In the genomic region with DNA sequence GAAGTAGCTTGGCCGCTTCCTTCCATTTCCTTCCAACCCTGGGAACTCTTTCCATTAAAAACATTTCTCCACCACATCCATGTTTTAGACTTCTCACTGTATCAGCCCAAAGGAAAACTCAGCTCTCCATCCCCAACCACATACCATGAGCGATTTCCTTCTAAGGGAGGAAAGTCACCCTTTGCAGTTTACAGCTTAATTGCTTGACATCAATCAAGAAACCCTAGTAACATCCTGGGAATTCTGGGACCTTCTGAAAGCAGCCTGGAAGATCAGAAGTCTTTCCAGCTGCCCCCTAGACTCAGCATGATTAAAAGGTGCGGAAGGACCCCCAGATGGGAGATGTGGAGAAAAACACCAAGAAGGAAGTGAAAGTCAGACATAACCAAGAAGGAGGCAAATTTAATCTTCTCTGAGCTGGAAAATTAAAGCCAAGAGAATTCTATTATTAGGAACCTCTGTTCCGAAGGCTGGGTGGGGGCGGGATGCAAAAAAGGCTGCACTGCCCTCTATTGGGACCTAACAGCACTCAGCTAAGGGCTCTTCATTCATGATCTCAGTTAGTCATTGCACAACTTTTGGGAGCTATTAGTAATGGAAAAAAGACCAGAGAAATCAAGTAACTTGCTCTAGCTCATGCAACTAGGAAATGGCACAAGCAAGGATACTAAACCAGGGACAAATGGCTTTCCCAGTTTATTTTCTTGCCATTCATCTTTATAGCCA, we compare ENCODE assay signal across 9 cellular contexts.
DNase-seq lines count a peak whose midpoint lies in the region; ATAC-seq and TF ChIP-seq lines count a peak whose summit lies in the region.
"Had no signal": no experiment of that assay in that cellular context is flagged by ENCODE, and none has a peak within 500 bp of the region (broad histone marks: within the 10 kb centered on the region; RNA-seq: fewer than 3 reads in every experiment).

No MANE protein-coding gene starts in this region.

- H3K9me3 ChIP-seq in colonic mucosa = no peaks in the 10 kb centered on the region

- no peak overlapping the region for H3K4me3 Mint-ChIP-seq in activated CD8-positive, alpha-beta memory T cell treated with anti-CD3 and anti-CD28 coated beads, Interleukin-2, amount 10 ng/mL, durations not matched to agents 7 days and 5 days
- H3K4me3 Mint-ChIP-seq: dendritic cell treated with granulocyte-macrophage colony-stimulating factor and Interleukin-4, amounts not matched to agents 40 ng/mL and 50 ng/mL, for 4 days had no signal

- ATAC-seq in activated CD8-positive, alpha-beta memory T cell treated with anti-CD3 and anti-CD28 coated beads, Interleukin-2, amount 10 ng/mL, durations not matched to agents 7 days and 5 days = no peak

- H3K27ac ChIP-seq in colonic mucosa = no peak overlapping the region

- H3K9ac ChIP-seq in colonic mucosa (ENCODE audit: low read depth in 2 of 2, low read length in 2 of 2) = peak overlapping the region in 1 of 2 donors; percentile 1

- no peaks in the 10 kb centered on the region for H3K27me3 ChIP-seq in colonic mucosa

- intact Hi-C loops in colonic mucosa (cut with DNase I) = no loop called here

- H3K27me3 Mint-ChIP-seq in activated CD8-positive, alpha-beta memory T cell treated with anti-CD3 and anti-CD28 coated beads, Interleukin-2, amount 10 ng/mL, durations not matched to agents 7 days and 5 days = peaks cover 53% of the 10 kb centered on the region

- no peak overlapping the region for H3K4me3 ChIP-seq in colonic mucosa

- peaks cover 7% of the 10 kb centered on the region for H3K4me1 Mint-ChIP-seq in activated CD8-positive, alpha-beta memory T cell treated with anti-CD3 and anti-CD28 coated beads, Interleukin-2, amount 10 ng/mL, durations not matched to agents 7 days and 5 days

- H3K9me3 Mint-ChIP-seq in activated CD8-positive, alpha-beta memory T cell treated with anti-CD3 and anti-CD28 coated beads, Interleukin-2, amount 10 ng/mL, durations not matched to agents 7 days and 5 days (ENCODE audit: low read depth) = no peaks in the 10 kb centered on the region
- H3K9me3 Mint-ChIP-seq: dendritic cell treated with granulocyte-macrophage colony-stimulating factor and Interleukin-4, amounts not matched to agents 40 ng/mL and 50 ng/mL, for 4 days had no signal

- H3K4me1 ChIP-seq in colonic mucosa = no peaks in the 10 kb centered on the region

- H3K27ac Mint-ChIP-seq in activated CD8-positive, alpha-beta memory T cell treated with anti-CD3 and anti-CD28 coated beads, Interleukin-2, amount 10 ng/mL, durations not matched to agents 7 days and 5 days = no peak overlapping the region
- H3K27ac Mint-ChIP-seq: dendritic cell treated with granulocyte-macrophage colony-stimulating factor and Interleukin-4, amounts not matched to agents 40 ng/mL and 50 ng/mL, for 4 days had no signal

- no peaks in the 10 kb centered on the region for H3K36me3 ChIP-seq in colonic mucosa

- DNase-seq in 8988T (peak; percentile 25), GM04503 (ENCODE audit: low read depth) (peak; percentile 81), NCI-H524 treated with DMSO at 0.1 percent for 48 hours (lab: John Stamatoyannopoulos, UW) (peak; percentile 1), colonic mucosa (peak; percentile 43), lung microvascular endothelial cell (ENCODE audit: low read depth in 2 of 2) (peak; percentile 75 to 76), ureter (ENCODE audit: low spot score) (peak; percentile 74), HK-2 (ENCODE audit: unreplicated experiment) (no peak)
- no peak for DNase-seq in activated CD8-positive, alpha-beta memory T cell treated with anti-CD3 and anti-CD28 coated beads, Interleukin-2, amount 10 ng/mL, durations not matched to agents 7 days and 5 days

- TF ChIP-seq CTCF in colonic mucosa (IDR thresholded peaks at IDR 0.05) = no peak

- CTCF ChIA-PET in activated CD8-positive, alpha-beta memory T cell treated with anti-CD3 and anti-CD28 coated beads, Interleukin-2, amount 10 ng/mL, durations not matched to agents 7 days and 5 days (lab: Charles Lee) = interaction anchor here (0.6 to 3.5 kb wide), 6 partner anchors 26 to 716 kb away, joined by 3 to 19 read pairs (median 3); no protein-coding TSS in a partner anchor

- no peaks in the 10 kb centered on the region for H3K36me3 Mint-ChIP-seq in activated CD8-positive, alpha-beta memory T cell treated with anti-CD3 and anti-CD28 coated beads, Interleukin-2, amount 10 ng/mL, durations not matched to agents 7 days and 5 days

Comparison
In these comparisons a context has a peak if more than half of its experiments do, and no peak if none do; other contexts are left out.
1. DNase-seq: peak in 8988T (single experiment), GM04503 (single experiment), NCI-H524 treated with DMSO at 0.1 percent for 48 hours (single experiment), colonic mucosa (single experiment), lung microvascular endothelial cell (2 of 2) and ureter (single experiment); none in HK-2 (single experiment) and activated CD8-positive, alpha-beta memory T cell treated with anti-CD3 and anti-CD28 coated beads, Interleukin-2, amount 10 ng/mL, durations not matched to agents 7 days and 5 days (single experiment).